ENCODE assay signal across 17 cellular contexts in the genomic region with DNA sequence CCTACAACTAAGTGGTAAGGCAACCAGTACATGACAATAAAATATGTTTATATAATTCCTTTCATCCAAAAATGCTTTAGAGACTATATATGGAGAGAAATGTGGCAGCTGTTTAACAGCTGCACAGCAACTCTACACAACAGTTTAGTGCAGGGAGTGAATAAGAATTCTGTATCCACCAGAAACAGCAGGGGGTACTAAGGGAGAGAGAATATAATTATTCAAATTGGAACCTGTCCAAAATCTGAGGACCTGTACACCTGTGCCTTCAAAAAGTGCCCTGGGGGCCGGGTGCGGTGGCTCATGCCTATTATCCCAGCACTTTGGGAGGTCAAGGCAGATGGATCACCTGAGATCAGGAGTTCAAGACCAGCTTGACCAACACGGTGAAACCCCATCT.
"Had no signal": no experiment of that assay in that cellular context is flagged by ENCODE, and none has a peak within 500 bp of the region (broad histone marks: within the 10 kb centered on the region; RNA-seq: fewer than 3 reads in every experiment).

No MANE protein-coding gene starts in this region.

- ATAC-seq: activated CD8-positive, alpha-beta T cell treated with anti-CD3 and anti-CD28 coated beads, Interleukin-2, amount 10 ng/mL, durations not matched to agents 7 days and 5 days; activated T-cell treated with anti-CD3 and anti-CD28 coated beads, Interleukin-2, amount 50 U/mL, for 72 hours; body of pancreas; esophagus mucosa; left cardiac atrium; lower lobe of right lung; right lobe of liver; stimulated activated naive CD8-positive, alpha-beta T cell treated with anti-CD3 and anti-CD28 coated beads, Interleukin-15, amount 100 ng/mL, for 72 hours had no signal

- H3K36me3 ChIP-seq: colonic mucosa, ovary had no signal

- H3K4me1 ChIP-seq: body of pancreas, colonic mucosa, right lobe of liver had no signal

- DNase-seq: activated CD4-positive, alpha-beta T cell treated with anti-CD3 and anti-CD28 coated beads for 4 hours; activated CD8-positive, alpha-beta memory T cell treated with anti-CD3 and anti-CD28 coated beads, Interleukin-2, amount 50 U/mL, for 48 hours; activated CD8-positive, alpha-beta T cell treated with anti-CD3 and anti-CD28 coated beads, Interleukin-2, amount 10 ng/mL, durations not matched to agents 7 days and 5 days; activated gamma-delta T cell treated with Interleukin-2 at 50 U/mL for 16 hours; activated T-cell treated with anti-CD3 and anti-CD28 coated beads, Interleukin-2, amount 50 U/mL, for 72 hours; amniotic stem cell; body of pancreas; caudate nucleus; colonic mucosa; left cardiac atrium; lower lobe of right lung; ovary; right lobe of liver; spleen; stimulated activated naive CD8-positive, alpha-beta T cell treated with anti-CD3 and anti-CD28 coated beads, Interleukin-15, amount 100 ng/mL, for 72 hours; WERI-Rb-1 had no signal

- H3K27ac ChIP-seq: body of pancreas, colonic mucosa, lower lobe of right lung, ovary, right lobe of liver, spleen, WERI-Rb-1 had no signal

- H3K9me3 ChIP-seq: body of pancreas, colonic mucosa, lower lobe of right lung, ovary, right lobe of liver, spleen had no signal

- H3K4me3 ChIP-seq: body of pancreas, colonic mucosa, lower lobe of right lung, ovary, right lobe of liver, spleen had no signal

- H3K27me3 ChIP-seq: body of pancreas, colonic mucosa, ovary, right lobe of liver, spleen had no signal
